In the genomic region with DNA sequence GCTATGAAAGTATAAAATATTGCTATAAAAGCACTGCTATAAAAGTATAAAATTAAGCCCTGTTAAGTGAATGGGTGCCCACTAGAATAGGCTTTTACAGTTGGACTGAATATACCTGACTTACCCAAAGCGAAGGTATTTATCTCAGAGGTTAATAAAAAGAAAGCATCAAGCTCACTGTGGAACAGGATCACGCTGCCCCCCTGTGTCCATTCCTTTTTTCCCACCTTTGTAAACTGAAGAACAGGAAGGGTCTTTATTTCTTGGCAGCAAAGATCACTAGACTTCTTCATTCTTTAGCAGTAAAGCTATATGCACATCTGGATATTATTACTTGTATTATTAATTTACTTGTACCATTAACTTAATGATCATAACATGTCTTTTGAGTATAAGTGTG, we compare ENCODE assay signal across 9 cellular contexts.
A peak's percentile ranks its signal among the peaks of the same experiment; 100 is the strongest.
DNase-seq lines count a peak whose midpoint lies in the region; ATAC-seq and TF ChIP-seq lines count a peak whose summit lies in the region.
"Had no signal": no experiment of that assay in that cellular context is flagged by ENCODE, and none has a peak within 500 bp of the region (broad histone marks: within the 10 kb centered on the region; RNA-seq: fewer than 3 reads in every experiment).

No MANE protein-coding gene starts in this region.

- no peak overlapping the region for H3K4me3 Mint-ChIP-seq in stimulated activated memory B cell treated with anti-CD40 and anti-IgM and Interleukin-4, amounts not matched to agents 10 μg/mL and 1 μg/mL and 100 μg/mL, for 72 hours

- no peak overlapping the region for H3K27ac Mint-ChIP-seq in stimulated activated memory B cell treated with anti-CD40 and anti-IgM and Interleukin-4, amounts not matched to agents 10 μg/mL and 1 μg/mL and 100 μg/mL, for 72 hours

- H4K20me1 ChIP-seq in DOHH2 (ENCODE audit: control insufficient read depth, insufficient read depth, low read depth, low read length) = no peaks in the 10 kb centered on the region

- H3K4me2 ChIP-seq in DOHH2 (ENCODE audit: low read length) = no peak overlapping the region

- no peaks in the 10 kb centered on the region for H3K36me3 Mint-ChIP-seq in stimulated activated memory B cell treated with anti-CD40 and anti-IgM and Interleukin-4, amounts not matched to agents 10 μg/mL and 1 μg/mL and 100 μg/mL, for 72 hours

- peak; percentile 33 to 36 for DNase-seq in activated CD4-positive, alpha-beta T cell treated with anti-CD3 and anti-CD28 coated beads for 4 hours
- DNase-seq in fibroblast of peridontal ligament (ENCODE audit: extremely low read depth) = peak; percentile 51
- DNase-seq in SIG-M5 treated with dmso at 0.1 percent for 504 hours (lab: John Stamatoyannopoulos, UW; ENCODE audit: unreplicated experiment) = no peak
- DNase-seq in NCI-H2029 treated with DMSO at 0.1 percent for 48 hours (lab: John Stamatoyannopoulos, UW) = no peak
- DNase-seq in islet precursor cell = no peak

- H3K4me1 Mint-ChIP-seq in stimulated activated memory B cell treated with anti-CD40 and anti-IgM and Interleukin-4, amounts not matched to agents 10 μg/mL and 1 μg/mL and 100 μg/mL, for 72 hours = no peaks in the 10 kb centered on the region

- peaks cover 2% of the 10 kb centered on the region; the same call in 1 of the 2 replicates for H3K27me3 ChIP-seq in DOHH2 (ENCODE audit: control insufficient read depth, low read length)

- no peak overlapping the region for H3K4me3 ChIP-seq in DOHH2 (ENCODE audit: low read length)
- H3K4me3 ChIP-seq: lung had no signal

- H3K9me3 ChIP-seq in DOHH2 (ENCODE audit: control insufficient read depth, insufficient read depth, low read length) = no peaks in the 10 kb centered on the region

- peak; percentile 31 for ATAC-seq in stimulated activated memory B cell treated with anti-CD40 and anti-IgM and Interleukin-4, amounts not matched to agents 10 μg/mL and 1 μg/mL and 100 μg/mL, for 72 hours

- H3K36me3 ChIP-seq in DOHH2 (ENCODE audit: control insufficient read depth, low read length) = no peaks in the 10 kb centered on the region

- H3K79me2 ChIP-seq in DOHH2 (ENCODE audit: control insufficient read depth, low read length) = no peaks in the 10 kb centered on the region

- H3K9me3 Mint-ChIP-seq in stimulated activated memory B cell treated with anti-CD40 and anti-IgM and Interleukin-4, amounts not matched to agents 10 μg/mL and 1 μg/mL and 100 μg/mL, for 72 hours = no peaks in the 10 kb centered on the region

- no peaks in the 10 kb centered on the region for H3K9me2 ChIP-seq in DOHH2 (replicated peaks; ENCODE audit: control insufficient read depth, low read length)

- peaks cover 13% of the 10 kb centered on the region for H3K27me3 Mint-ChIP-seq in stimulated activated memory B cell treated with anti-CD40 and anti-IgM and Interleukin-4, amounts not matched to agents 10 μg/mL and 1 μg/mL and 100 μg/mL, for 72 hours

- TF ChIP-seq CTCF in DOHH2 (IDR thresholded peaks at IDR 0.05; ENCODE audit: low read depth, low read length, poor library complexity, severe bottlenecking) (peak; percentile 32), LNCAP (IDR thresholded peaks at IDR 0.05) (peak; percentile 61)

- no peak overlapping the region for H3K27ac ChIP-seq in DOHH2 (ENCODE audit: low read depth, low read length)

- H3K4me1 ChIP-seq in DOHH2 (ENCODE audit: control insufficient read depth, low read length) = 0 out of 2 replicates have a peak, but pooled peaks cover 5% of the 10 kb centered on the region

- no peaks in the 10 kb centered on the region for H3F3A ChIP-seq in DOHH2 (ENCODE audit: control insufficient read depth, insufficient read depth)

Comparison
In these comparisons a context has a peak if more than half of its experiments do, and no peak if none do; other contexts are left out.
1. DNase-seq: peak in activated CD4-positive, alpha-beta T cell treated with anti-CD3 and anti-CD28 coated beads for 4 hours (2 of 2) and fibroblast of peridontal ligament (single experiment); none in SIG-M5 treated with dmso at 0.1 percent for 504 hours (single experiment), NCI-H2029 treated with DMSO at 0.1 percent for 48 hours (single experiment) and islet precursor cell (single experiment).